In genomic region chr7:92586403-92586802, GRCh38 we compare ENCODE assay signal across 1 cellular context.
TF ChIP-seq lines count a peak whose summit lies in the region.

No MANE protein-coding gene starts in this region.

TF ChIP-seq in GM12878, 131 proteins besides CTCF, POLR2A, EP300 and RAD21:
- no peak for TF ChIP-seq FOS (IDR thresholded peaks at IDR 0.05; ENCODE audit: borderline replicate concordance, extremely low read depth, insufficient read length)
- TF ChIP-seq ATF7 (IDR thresholded peaks at IDR 0.05; ENCODE audit: low read depth): 0 out of 2 replicates have a peak, but pooled peaks have one; percentile 13
- TF ChIP-seq TARDBP (IDR thresholded peaks at IDR 0.05; ENCODE audit: borderline replicate concordance): no peak
- peak; percentile 83 for TF ChIP-seq MEF2B (IDR thresholded peaks at IDR 0.05; ENCODE audit: partially characterized antibody, poor library complexity, severe bottlenecking)
- TF ChIP-seq, protein P1, sequence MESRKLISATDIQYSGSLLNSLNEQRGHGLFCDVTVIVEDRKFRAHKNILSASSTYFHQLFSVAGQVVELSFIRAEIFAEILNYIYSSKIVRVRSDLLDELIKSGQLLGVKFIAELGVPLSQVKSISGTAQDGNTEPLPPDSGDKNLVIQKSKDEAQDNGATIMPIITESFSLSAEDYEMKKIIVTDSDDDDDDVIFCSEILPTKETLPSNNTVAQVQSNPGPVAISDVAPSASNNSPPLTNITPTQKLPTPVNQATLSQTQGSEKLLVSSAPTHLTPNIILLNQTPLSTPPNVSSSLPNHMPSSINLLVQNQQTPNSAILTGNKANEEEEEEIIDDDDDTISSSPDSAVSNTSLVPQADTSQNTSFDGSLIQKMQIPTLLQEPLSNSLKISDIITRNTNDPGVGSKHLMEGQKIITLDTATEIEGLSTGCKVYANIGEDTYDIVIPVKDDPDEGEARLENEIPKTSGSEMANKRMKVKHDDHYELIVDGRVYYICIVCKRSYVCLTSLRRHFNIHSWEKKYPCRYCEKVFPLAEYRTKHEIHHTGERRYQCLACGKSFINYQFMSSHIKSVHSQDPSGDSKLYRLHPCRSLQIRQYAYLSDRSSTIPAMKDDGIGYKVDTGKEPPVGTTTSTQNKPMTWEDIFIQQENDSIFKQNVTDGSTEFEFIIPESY (IDR thresholded peaks at IDR 0.05): no peak
- TF ChIP-seq NBN (IDR thresholded peaks at IDR 0.05): no peak
